ENCODE assay signal across 21 cellular contexts in the genomic region with DNA sequence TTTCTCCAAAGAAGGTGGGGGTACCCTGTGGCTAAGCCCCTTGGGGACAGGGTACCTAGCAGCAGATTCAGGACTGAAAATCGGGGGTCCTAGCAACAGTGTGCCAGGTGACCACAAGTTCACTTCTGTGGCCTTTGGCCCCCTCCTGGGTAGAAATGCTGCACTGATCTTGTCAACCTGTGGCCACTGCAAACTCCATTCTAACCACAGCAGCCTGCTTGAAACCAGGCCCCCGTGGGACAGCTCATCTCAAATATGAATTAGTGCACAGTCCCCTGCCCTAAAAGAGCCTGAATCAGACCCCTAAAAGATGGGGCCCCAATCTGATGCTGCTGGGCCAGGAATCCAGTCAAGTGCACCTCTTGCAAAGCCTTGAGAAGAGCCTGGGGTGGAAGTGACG.
"Had no signal": no experiment of that assay in that cellular context is flagged by ENCODE, and none has a peak within 500 bp of the region (broad histone marks: within the 10 kb centered on the region; RNA-seq: fewer than 3 reads in every experiment).

No MANE protein-coding gene starts in this region.

- H3K36me3 ChIP-seq: colonic mucosa, pancreas, thoracic aorta, transverse colon had no signal

- DNase-seq: cerebellar nuclear complex; colonic mucosa; effector CD4-positive, alpha-beta T cell; endodermal cell; erythroblast; foreskin keratinocyte; kidney; left cardiac atrium; mucosa of descending colon; naive thymus-derived CD8-positive, alpha-beta T cell; right cardiac atrium; stimulated activated CD4-positive, alpha-beta T cell treated with anti-CD3 and anti-CD28 coated beads, Interleukin-4, amount 100 ng/mL, for 24 hours; stimulated activated naive B cell treated with anti-CD40 and anti-IgM and Interleukin-4, amounts not matched to agents 10 μg/mL and 1 μg/mL and 100 μg/mL, for 72 hours; stimulated activated naive CD8-positive, alpha-beta T cell treated with anti-CD3 and anti-CD28 coated beads, Interleukin-15, amount 100 ng/mL, for 72 hours; transverse colon had no signal

- FAIRE-seq: endothelial cell of umbilical vein, kidney, pancreas had no signal

- H3K4me1 ChIP-seq: colonic mucosa, foreskin keratinocyte, pancreas, transverse colon had no signal

- H3K9me3 ChIP-seq: colonic mucosa, mucosa of descending colon, pancreas, thoracic aorta, transverse colon had no signal

- H3K4me3 ChIP-seq: colonic mucosa, hepatocyte, mucosa of descending colon, pancreas, smooth muscle cell, thoracic aorta, transverse colon had no signal

- ATAC-seq: foreskin keratinocyte; left cardiac atrium; mucosa of descending colon; naive thymus-derived CD8-positive, alpha-beta T cell; pancreas; right cardiac atrium; stimulated activated naive B cell treated with anti-CD40 and anti-IgM and Interleukin-4, amounts not matched to agents 10 μg/mL and 1 μg/mL and 100 μg/mL, for 72 hours; stimulated activated naive CD8-positive, alpha-beta T cell treated with anti-CD3 and anti-CD28 coated beads, Interleukin-15, amount 100 ng/mL, for 72 hours had no signal

- H3K36me3 Mint-ChIP-seq: naive thymus-derived CD8-positive, alpha-beta T cell; stimulated activated naive B cell treated with anti-CD40 and anti-IgM and Interleukin-4, amounts not matched to agents 10 μg/mL and 1 μg/mL and 100 μg/mL, for 72 hours had no signal

- H3K27ac ChIP-seq: colonic mucosa, foreskin keratinocyte, hepatocyte, pancreas, thoracic aorta, transverse colon had no signal

- H3K9me3 Mint-ChIP-seq: endodermal cell; naive thymus-derived CD8-positive, alpha-beta T cell; stimulated activated naive CD8-positive, alpha-beta T cell treated with anti-CD3 and anti-CD28 coated beads, Interleukin-15, amount 100 ng/mL, for 72 hours had no signal

- H3K4me3 Mint-ChIP-seq: endodermal cell; naive thymus-derived CD8-positive, alpha-beta T cell; stimulated activated naive B cell treated with anti-CD40 and anti-IgM and Interleukin-4, amounts not matched to agents 10 μg/mL and 1 μg/mL and 100 μg/mL, for 72 hours; stimulated activated naive CD8-positive, alpha-beta T cell treated with anti-CD3 and anti-CD28 coated beads, Interleukin-15, amount 100 ng/mL, for 72 hours had no signal

- H3K27ac Mint-ChIP-seq: progenitor cell of endocrine pancreas; stimulated activated naive B cell treated with anti-CD40 and anti-IgM and Interleukin-4, amounts not matched to agents 10 μg/mL and 1 μg/mL and 100 μg/mL, for 72 hours; stimulated activated naive CD8-positive, alpha-beta T cell treated with anti-CD3 and anti-CD28 coated beads, Interleukin-15, amount 100 ng/mL, for 72 hours had no signal

- H3K27me3 ChIP-seq: colonic mucosa, foreskin keratinocyte, hepatocyte, pancreas, transverse colon had no signal

- H3K27me3 Mint-ChIP-seq: progenitor cell of endocrine pancreas; stimulated activated naive CD8-positive, alpha-beta T cell treated with anti-CD3 and anti-CD28 coated beads, Interleukin-15, amount 100 ng/mL, for 72 hours had no signal
